ENCODE assay signal across 2 cellular contexts in the genomic region with DNA sequence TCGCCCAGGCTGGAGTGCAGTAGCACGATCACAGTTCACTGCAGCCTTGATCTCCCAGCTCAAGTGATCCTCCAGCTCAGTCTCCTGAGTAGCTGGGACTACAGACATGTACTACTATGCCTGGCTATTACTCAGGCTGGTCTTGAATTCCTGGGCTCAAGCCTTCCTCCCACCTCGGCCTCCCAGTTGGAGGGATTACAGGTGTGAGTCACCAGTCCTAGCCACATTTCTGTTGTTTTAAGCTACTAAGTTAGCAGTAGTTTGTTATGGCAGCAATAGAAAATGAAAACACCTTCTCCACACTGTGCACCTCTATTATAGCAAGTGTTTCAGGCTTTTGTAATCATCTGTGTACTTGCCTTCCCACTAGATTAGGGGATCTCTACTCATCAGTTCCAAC.
TF ChIP-seq lines count a peak whose summit lies in the region.

No MANE protein-coding gene starts in this region.

TF ChIP-seq in SK-N-SH, 30 proteins besides CTCF, POLR2A, EP300 and RAD21 (continued from another document):
- TF ChIP-seq, protein P1, sequence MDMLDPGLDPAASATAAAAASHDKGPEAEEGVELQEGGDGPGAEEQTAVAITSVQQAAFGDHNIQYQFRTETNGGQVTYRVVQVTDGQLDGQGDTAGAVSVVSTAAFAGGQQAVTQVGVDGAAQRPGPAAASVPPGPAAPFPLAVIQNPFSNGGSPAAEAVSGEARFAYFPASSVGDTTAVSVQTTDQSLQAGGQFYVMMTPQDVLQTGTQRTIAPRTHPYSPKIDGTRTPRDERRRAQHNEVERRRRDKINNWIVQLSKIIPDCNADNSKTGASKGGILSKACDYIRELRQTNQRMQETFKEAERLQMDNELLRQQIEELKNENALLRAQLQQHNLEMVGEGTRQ (IDR thresholded peaks at IDR 0.05; ENCODE audit: borderline replicate concordance, low read depth, low read length) = no peak

TF ChIP-seq in SK-N-SH treated with all-trans-retinoic acid at 6 μM for 48 hours, 23 proteins besides CTCF, POLR2A, EP300 and RAD21 (continued from another document):
- TF ChIP-seq ZNF70 (CRISPR knock-in tag; IDR thresholded peaks at IDR 0.05) = no peak
- no peak for TF ChIP-seq ZFP30 (CRISPR knock-in tag; IDR thresholded peaks at IDR 0.05)
- TF ChIP-seq, protein P2, sequence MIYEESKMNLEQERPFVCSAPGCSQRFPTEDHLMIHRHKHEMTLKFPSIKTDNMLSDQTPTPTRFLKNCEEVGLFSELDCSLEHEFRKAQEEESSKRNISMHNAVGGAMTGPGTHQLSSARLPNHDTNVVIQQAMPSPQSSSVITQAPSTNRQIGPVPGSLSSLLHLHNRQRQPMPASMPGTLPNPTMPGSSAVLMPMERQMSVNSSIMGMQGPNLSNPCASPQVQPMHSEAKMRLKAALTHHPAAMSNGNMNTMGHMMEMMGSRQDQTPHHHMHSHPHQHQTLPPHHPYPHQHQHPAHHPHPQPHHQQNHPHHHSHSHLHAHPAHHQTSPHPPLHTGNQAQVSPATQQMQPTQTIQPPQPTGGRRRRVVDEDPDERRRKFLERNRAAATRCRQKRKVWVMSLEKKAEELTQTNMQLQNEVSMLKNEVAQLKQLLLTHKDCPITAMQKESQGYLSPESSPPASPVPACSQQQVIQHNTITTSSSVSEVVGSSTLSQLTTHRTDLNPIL (CRISPR knock-in tag; IDR thresholded peaks at IDR 0.05; ENCODE audit: low read depth) = no peak
- TF ChIP-seq, protein P3, sequence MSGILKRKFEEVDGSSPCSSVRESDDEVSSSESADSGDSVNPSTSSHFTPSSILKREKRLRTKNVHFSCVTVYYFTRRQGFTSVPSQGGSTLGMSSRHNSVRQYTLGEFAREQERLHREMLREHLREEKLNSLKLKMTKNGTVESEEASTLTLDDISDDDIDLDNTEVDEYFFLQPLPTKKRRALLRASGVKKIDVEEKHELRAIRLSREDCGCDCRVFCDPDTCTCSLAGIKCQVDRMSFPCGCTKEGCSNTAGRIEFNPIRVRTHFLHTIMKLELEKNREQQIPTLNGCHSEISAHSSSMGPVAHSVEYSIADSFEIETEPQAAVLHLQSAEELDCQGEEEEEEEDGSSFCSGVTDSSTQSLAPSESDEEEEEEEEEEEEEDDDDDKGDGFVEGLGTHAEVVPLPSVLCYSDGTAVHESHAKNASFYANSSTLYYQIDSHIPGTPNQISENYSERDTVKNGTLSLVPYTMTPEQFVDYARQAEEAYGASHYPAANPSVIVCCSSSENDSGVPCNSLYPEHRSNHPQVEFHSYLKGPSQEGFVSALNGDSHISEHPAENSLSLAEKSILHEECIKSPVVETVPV (CRISPR knock-in tag; IDR thresholded peaks at IDR 0.05) = no peak
- TF ChIP-seq RARB (CRISPR knock-in tag; IDR thresholded peaks at IDR 0.05) = no peak
- no peak for TF ChIP-seq PPARA (CRISPR knock-in tag; IDR thresholded peaks at IDR 0.05; ENCODE audit: borderline replicate concordance)
- TF ChIP-seq OSR1 (CRISPR knock-in tag; IDR thresholded peaks at IDR 0.05) = no peak
- no peak for TF ChIP-seq SNAI2 (CRISPR knock-in tag; IDR thresholded peaks at IDR 0.05)
- TF ChIP-seq, protein P4, sequence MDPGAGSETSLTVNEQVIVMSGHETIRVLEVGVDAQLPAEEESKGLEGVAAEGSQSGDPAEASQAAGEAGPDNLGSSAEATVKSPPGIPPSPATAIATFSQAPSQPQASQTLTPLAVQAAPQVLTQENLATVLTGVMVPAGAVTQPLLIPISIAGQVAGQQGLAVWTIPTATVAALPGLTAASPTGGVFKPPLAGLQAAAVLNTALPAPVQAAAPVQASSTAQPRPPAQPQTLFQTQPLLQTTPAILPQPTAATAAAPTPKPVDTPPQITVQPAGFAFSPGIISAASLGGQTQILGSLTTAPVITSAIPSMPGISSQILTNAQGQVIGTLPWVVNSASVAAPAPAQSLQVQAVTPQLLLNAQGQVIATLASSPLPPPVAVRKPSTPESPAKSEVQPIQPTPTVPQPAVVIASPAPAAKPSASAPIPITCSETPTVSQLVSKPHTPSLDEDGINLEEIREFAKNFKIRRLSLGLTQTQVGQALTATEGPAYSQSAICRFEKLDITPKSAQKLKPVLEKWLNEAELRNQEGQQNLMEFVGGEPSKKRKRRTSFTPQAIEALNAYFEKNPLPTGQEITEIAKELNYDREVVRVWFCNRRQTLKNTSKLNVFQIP (CRISPR knock-in tag; IDR thresholded peaks at IDR 0.05; ENCODE audit: borderline replicate concordance, low read depth) = no peak
- TF ChIP-seq ZFP3 (CRISPR knock-in tag; IDR thresholded peaks at IDR 0.05) = no peak
- no peak for TF ChIP-seq CSDC2 (CRISPR knock-in tag; IDR thresholded peaks at IDR 0.05)
- TF ChIP-seq, protein P5, sequence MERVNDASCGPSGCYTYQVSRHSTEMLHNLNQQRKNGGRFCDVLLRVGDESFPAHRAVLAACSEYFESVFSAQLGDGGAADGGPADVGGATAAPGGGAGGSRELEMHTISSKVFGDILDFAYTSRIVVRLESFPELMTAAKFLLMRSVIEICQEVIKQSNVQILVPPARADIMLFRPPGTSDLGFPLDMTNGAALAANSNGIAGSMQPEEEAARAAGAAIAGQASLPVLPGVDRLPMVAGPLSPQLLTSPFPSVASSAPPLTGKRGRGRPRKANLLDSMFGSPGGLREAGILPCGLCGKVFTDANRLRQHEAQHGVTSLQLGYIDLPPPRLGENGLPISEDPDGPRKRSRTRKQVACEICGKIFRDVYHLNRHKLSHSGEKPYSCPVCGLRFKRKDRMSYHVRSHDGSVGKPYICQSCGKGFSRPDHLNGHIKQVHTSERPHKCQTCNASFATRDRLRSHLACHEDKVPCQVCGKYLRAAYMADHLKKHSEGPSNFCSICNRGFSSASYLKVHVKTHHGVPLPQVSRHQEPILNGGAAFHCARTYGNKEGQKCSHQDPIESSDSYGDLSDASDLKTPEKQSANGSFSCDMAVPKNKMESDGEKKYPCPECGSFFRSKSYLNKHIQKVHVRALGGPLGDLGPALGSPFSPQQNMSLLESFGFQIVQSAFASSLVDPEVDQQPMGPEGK (CRISPR knock-in tag; IDR thresholded peaks at IDR 0.05; ENCODE audit: borderline replicate concordance) = no peak
- no peak for TF ChIP-seq TCF4 (CRISPR knock-in tag; IDR thresholded peaks at IDR 0.05; ENCODE audit: borderline replicate concordance)
- no peak for TF ChIP-seq ISL1 (CRISPR knock-in tag; IDR thresholded peaks at IDR 0.05)
TF ChIP-seq in SK-N-SH treated with all-trans-retinoic acid at 6 μM for 48 hours: peak in this region for 0.
